1 cellular context compared by ENCODE assay signal in the genomic region with DNA sequence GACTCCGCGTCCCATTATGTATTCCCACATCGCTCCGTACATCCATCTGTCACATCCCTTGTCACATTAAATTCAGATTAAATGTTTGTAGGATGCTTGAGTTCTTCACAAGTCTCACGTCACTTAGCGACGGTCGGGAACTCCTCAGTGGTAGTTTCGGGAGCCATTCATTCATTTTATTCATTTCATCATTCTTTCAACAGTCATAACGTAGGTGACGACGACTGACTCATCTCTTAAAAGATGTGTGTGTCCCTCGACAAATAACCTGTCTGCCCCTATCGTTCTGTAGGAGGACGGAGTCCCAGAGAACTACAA.
TF ChIP-seq lines count a peak whose summit lies in the region.

No MANE protein-coding gene starts in this region.

TF ChIP-seq in GM12878, 131 proteins besides CTCF, POLR2A, EP300 and RAD21 (continued from another document):
- TF ChIP-seq, protein P1, sequence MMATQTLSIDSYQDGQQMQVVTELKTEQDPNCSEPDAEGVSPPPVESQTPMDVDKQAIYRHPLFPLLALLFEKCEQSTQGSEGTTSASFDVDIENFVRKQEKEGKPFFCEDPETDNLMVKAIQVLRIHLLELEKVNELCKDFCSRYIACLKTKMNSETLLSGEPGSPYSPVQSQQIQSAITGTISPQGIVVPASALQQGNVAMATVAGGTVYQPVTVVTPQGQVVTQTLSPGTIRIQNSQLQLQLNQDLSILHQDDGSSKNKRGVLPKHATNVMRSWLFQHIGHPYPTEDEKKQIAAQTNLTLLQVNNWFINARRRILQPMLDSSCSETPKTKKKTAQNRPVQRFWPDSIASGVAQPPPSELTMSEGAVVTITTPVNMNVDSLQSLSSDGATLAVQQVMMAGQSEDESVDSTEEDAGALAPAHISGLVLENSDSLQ (IDR thresholded peaks at IDR 0.05) = peak; percentile 30; the same call in 1 of the 2 replicates
- TF ChIP-seq, protein P2, sequence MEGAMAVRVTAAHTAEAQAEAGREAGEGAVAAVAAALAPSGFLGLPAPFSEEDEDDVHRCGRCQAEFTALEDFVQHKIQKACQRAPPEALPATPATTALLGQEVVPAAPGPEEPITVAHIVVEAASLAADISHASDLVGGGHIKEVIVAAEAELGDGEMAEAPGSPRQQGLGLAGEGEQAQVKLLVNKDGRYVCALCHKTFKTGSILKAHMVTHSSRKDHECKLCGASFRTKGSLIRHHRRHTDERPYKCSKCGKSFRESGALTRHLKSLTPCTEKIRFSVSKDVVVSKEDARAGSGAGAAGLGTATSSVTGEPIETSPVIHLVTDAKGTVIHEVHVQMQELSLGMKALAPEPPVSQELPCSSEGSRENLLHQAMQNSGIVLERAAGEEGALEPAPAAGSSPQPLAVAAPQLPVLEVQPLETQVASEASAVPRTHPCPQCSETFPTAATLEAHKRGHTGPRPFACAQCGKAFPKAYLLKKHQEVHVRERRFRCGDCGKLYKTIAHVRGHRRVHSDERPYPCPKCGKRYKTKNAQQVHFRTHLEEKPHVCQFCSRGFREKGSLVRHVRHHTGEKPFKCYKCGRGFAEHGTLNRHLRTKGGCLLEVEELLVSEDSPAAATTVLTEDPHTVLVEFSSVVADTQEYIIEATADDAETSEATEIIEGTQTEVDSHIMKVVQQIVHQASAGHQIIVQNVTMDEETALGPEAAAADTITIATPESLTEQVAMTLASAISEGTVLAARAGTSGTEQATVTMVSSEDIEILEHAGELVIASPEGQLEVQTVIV (IDR thresholded peaks at IDR 0.05; ENCODE audit: borderline replicate concordance, partially characterized antibody) = no peak
- TF ChIP-seq IKZF1 (conservative IDR thresholded peaks at IDR 0.05) = no peak
- no peak for TF ChIP-seq BHLHE40 (IDR thresholded peaks at IDR 0.05; ENCODE audit: borderline replicate concordance in 1 of 2, low read depth in 2 of 2, low read length in 1 of 2)
- TF ChIP-seq, protein P3, sequence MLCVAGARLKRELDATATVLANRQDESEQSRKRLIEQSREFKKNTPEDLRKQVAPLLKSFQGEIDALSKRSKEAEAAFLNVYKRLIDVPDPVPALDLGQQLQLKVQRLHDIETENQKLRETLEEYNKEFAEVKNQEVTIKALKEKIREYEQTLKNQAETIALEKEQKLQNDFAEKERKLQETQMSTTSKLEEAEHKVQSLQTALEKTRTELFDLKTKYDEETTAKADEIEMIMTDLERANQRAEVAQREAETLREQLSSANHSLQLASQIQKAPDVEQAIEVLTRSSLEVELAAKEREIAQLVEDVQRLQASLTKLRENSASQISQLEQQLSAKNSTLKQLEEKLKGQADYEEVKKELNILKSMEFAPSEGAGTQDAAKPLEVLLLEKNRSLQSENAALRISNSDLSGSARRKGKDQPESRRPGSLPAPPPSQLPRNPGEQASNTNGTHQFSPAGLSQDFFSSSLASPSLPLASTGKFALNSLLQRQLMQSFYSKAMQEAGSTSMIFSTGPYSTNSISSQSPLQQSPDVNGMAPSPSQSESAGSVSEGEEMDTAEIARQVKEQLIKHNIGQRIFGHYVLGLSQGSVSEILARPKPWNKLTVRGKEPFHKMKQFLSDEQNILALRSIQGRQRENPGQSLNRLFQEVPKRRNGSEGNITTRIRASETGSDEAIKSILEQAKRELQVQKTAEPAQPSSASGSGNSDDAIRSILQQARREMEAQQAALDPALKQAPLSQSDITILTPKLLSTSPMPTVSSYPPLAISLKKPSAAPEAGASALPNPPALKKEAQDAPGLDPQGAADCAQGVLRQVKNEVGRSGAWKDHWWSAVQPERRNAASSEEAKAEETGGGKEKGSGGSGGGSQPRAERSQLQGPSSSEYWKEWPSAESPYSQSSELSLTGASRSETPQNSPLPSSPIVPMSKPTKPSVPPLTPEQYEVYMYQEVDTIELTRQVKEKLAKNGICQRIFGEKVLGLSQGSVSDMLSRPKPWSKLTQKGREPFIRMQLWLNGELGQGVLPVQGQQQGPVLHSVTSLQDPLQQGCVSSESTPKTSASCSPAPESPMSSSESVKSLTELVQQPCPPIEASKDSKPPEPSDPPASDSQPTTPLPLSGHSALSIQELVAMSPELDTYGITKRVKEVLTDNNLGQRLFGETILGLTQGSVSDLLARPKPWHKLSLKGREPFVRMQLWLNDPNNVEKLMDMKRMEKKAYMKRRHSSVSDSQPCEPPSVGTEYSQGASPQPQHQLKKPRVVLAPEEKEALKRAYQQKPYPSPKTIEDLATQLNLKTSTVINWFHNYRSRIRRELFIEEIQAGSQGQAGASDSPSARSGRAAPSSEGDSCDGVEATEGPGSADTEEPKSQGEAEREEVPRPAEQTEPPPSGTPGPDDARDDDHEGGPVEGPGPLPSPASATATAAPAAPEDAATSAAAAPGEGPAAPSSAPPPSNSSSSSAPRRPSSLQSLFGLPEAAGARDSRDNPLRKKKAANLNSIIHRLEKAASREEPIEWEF (IDR thresholded peaks at IDR 0.05; ENCODE audit: insufficient replicate concordance, low read depth, low read length) = no peak
- no peak for TF ChIP-seq YBX1 (IDR thresholded peaks at IDR 0.05)
- TF ChIP-seq ATF7 (IDR thresholded peaks at IDR 0.05; ENCODE audit: low read depth) = 0 out of 2 replicates have a peak, but pooled peaks have one; percentile 27
- TF ChIP-seq, protein P4, sequence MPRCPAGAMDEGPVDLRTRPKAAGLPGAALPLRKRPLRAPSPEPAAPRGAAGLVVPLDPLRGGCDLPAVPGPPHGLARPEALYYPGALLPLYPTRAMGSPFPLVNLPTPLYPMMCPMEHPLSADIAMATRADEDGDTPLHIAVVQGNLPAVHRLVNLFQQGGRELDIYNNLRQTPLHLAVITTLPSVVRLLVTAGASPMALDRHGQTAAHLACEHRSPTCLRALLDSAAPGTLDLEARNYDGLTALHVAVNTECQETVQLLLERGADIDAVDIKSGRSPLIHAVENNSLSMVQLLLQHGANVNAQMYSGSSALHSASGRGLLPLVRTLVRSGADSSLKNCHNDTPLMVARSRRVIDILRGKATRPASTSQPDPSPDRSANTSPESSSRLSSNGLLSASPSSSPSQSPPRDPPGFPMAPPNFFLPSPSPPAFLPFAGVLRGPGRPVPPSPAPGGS (IDR thresholded peaks at IDR 0.05; ENCODE audit: borderline replicate concordance, insufficient read depth, low read depth, low read length, poor library complexity, severe bottlenecking) = no peak
- no peak for TF ChIP-seq SIX5 (IDR thresholded peaks at IDR 0.05; ENCODE audit: low read depth, low read length, severe bottlenecking)
- TF ChIP-seq POLR2AphosphoS5 (IDR thresholded peaks at IDR 0.05; ENCODE audit: low read length) = no peak
